Comparison of ENCODE assay signal across 8 cellular contexts in the genomic region with DNA sequence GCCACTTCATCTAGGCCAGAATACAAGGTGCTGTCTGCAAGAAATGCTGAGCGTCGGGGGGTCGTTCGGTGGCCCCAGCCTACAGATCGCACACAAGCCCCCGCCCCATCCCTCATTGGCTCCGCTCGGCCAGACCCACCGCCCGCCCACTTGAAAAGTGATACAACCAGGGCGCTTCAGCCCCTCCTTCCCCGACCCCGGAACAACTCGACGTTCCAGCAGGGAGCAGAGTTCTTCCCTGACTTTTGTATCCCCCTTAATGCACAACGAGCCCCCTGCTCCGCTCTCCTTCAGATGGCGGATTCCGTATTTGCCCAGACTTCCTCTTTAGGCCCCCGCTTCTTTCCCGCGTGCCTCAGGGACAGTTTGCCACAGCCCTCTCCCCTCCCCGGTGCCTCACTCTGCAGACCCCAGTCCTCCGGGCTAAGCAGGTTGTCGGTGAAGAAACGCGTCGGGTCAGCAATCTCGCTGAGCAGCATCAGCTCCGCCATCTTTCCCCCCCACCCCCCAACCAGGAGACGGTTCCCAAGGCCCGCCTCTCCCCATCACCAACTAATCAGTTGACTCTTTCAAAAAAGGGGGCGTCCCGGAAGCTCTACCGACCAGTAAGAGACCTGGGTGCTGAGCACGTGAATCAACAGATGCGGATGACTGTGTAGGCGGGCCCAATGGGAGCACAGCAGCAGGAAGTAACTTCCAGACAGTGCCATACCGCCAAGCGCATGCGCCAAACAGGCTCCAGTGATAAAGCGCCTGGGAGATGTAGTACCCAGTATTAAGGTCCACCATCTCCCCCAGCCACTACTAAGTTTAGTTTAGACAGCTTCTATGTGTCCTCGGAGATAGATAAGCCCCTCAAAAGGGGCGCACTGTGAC. TPM values are rescaled to one million over a fixed set of nuclear protein-coding genes. Genes with fewer than 3 reads are reported as not detected.
DNase-seq lines count a peak whose midpoint lies in the region; ATAC-seq lines count a peak whose summit lies in the region.

A gene (minus strand): TSS at position 530 of the 876 bp plus-strand sequence. CDS start 39 bp downstream, at position 491.

- peak within 1 kb of the TSS; percentile 86 for H3K27ac ChIP-seq in mesenchymal stem cell (ENCODE audit: low read length, poor library complexity, severe bottlenecking)

- ATAC-seq in GM21381 (IDR thresholded peaks at IDR 0.05; ENCODE audit: unreplicated experiment) = peak; percentile 85
- peak; percentile 94 for ATAC-seq in activated CD8-positive, alpha-beta memory T cell treated with anti-CD3 and anti-CD28 coated beads, Interleukin-2, amount 10 ng/mL, durations not matched to agents 7 days and 5 days

- H3K4me3 ChIP-seq in NT2/D1 (ENCODE audit: insufficient read length, low read depth) = peak within 1 kb of the TSS; percentile 97
- H3K4me3 ChIP-seq in endocrine pancreas (ENCODE audit: control insufficient read depth, insufficient read depth, low read length) = peak within 1 kb of the TSS; percentile 73
- H3K4me3 ChIP-seq in mesenchymal stem cell (ENCODE audit: insufficient read depth in 1 of 2, low read depth in 1 of 2, low read length in 2 of 2) = peak within 1 kb of the TSS; percentile 81 to 91

- peak within 1 kb of the TSS; percentile 65 to 86 for H3K18ac ChIP-seq in mesenchymal stem cell (ENCODE audit: low read depth in 1 of 2, low read length in 2 of 2)

- peak within 1 kb of the TSS; percentile 47 to 51 for H2BK12ac ChIP-seq in mesenchymal stem cell (ENCODE audit: low read length in 2 of 2)

- H2BK5ac ChIP-seq in mesenchymal stem cell (ENCODE audit: low read depth, low read length, poor library complexity, severe bottlenecking) = no peak within 1 kb of the TSS

- peak within 1 kb of the TSS; percentile 7 for H2AK5ac ChIP-seq in mesenchymal stem cell (ENCODE audit: low read length, severe bottlenecking)

- peaks cover 40% of the 10 kb centered on the region for H3K4me1 Mint-ChIP-seq in activated CD8-positive, alpha-beta memory T cell treated with anti-CD3 and anti-CD28 coated beads, Interleukin-2, amount 10 ng/mL, durations not matched to agents 7 days and 5 days

- H3K4me3 Mint-ChIP-seq in activated CD8-positive, alpha-beta memory T cell treated with anti-CD3 and anti-CD28 coated beads, Interleukin-2, amount 10 ng/mL, durations not matched to agents 7 days and 5 days = peak within 1 kb of the TSS; percentile 99

- H2AFZ ChIP-seq in mesenchymal stem cell (ENCODE audit: low read depth, low read length) = peak within 1 kb of the TSS; percentile 54

- H3K23ac ChIP-seq in mesenchymal stem cell (ENCODE audit: low read length in 2 of 2) = no peak within 1 kb of the TSS

- H2BK120ac ChIP-seq in mesenchymal stem cell (ENCODE audit: low read depth, low read length) = peak within 1 kb of the TSS; percentile 54

- peak within 1 kb of the TSS; percentile 77 for H4K91ac ChIP-seq in mesenchymal stem cell (ENCODE audit: low read length)

- WGBS in mesenchymal stem cell = under 1% methylated on average over 44 of the region's 44 CpGs

- H3K36me3 Mint-ChIP-seq in activated CD8-positive, alpha-beta memory T cell treated with anti-CD3 and anti-CD28 coated beads, Interleukin-2, amount 10 ng/mL, durations not matched to agents 7 days and 5 days = peaks cover 21% of the 10 kb centered on the region

- H3K4me1 ChIP-seq in NT2/D1 (ENCODE audit: insufficient read depth, insufficient read length) (peaks cover 4% of the 10 kb centered on the region), endocrine pancreas (ENCODE audit: control insufficient read depth, insufficient read depth, low read length) (no peaks in the 10 kb centered on the region), mesenchymal stem cell (ENCODE audit: control insufficient read depth, insufficient read depth, low read depth, low read length) (peaks cover 22% of the 10 kb centered on the region)

- peak within 1 kb of the TSS; percentile 98 for H3K27ac Mint-ChIP-seq in activated CD8-positive, alpha-beta memory T cell treated with anti-CD3 and anti-CD28 coated beads, Interleukin-2, amount 10 ng/mL, durations not matched to agents 7 days and 5 days

- H3K27me3 ChIP-seq in NT2/D1 (ENCODE audit: insufficient read depth, insufficient read length) (no peaks in the 10 kb centered on the region), endocrine pancreas (ENCODE audit: control insufficient read depth, insufficient read depth, low read length) (no peaks in the 10 kb centered on the region), mesenchymal stem cell (ENCODE audit: control insufficient read depth in 1 of 2, insufficient read depth in 1 of 2, low read length in 2 of 2) (no peaks in the 10 kb centered on the region)

- DNase-seq in COR-L47 (lab: John Stamatoyannopoulos, UW) (peak; percentile 99), HUDEP-2 (lab: John Stamatoyannopoulos, UW; ENCODE audit: unreplicated experiment in 76 of 76) (peak in 75 of 76 experiments; percentile 73 to 100 (median 99)), NT2/D1 (ENCODE audit: low read depth, low spot score) (peak; percentile 95), mesenchymal stem cell (peak; percentile 100)
- DNase-seq in activated CD8-positive, alpha-beta memory T cell treated with anti-CD3 and anti-CD28 coated beads, Interleukin-2, amount 10 ng/mL, durations not matched to agents 7 days and 5 days = peak; percentile 99
- peak; percentile 90 for DNase-seq in stimulated activated CD8-positive, alpha-beta memory T cell treated with anti-CD3 and anti-CD28 coated beads, Interleukin-12 subunit alpha, Interleukin-12 subunit beta, amount 100 ng/mL, for 4 hours (ENCODE audit: low read depth)

- H2BK15ac ChIP-seq in mesenchymal stem cell (ENCODE audit: low read depth, poor library complexity, severe bottlenecking) = peak within 1 kb of the TSS; percentile 15

- H3K4ac ChIP-seq in mesenchymal stem cell (ENCODE audit: low read depth in 1 of 2, low read length in 2 of 2) = peak within 1 kb of the TSS; percentile 19 to 77

- no peaks in the 10 kb centered on the region for H3K27me3 Mint-ChIP-seq in activated CD8-positive, alpha-beta memory T cell treated with anti-CD3 and anti-CD28 coated beads, Interleukin-2, amount 10 ng/mL, durations not matched to agents 7 days and 5 days

- peak within 1 kb of the TSS; percentile 94 for H3K9ac ChIP-seq in NT2/D1 (ENCODE audit: insufficient read length, low read depth)
- peak within 1 kb of the TSS; percentile 96 for H3K9ac ChIP-seq in endocrine pancreas (ENCODE audit: control insufficient read depth, insufficient read depth, low read length)
- peak within 1 kb of the TSS; percentile 99 for H3K9ac ChIP-seq in mesenchymal stem cell (ENCODE audit: low read length)

- H3K14ac ChIP-seq in mesenchymal stem cell (ENCODE audit: low read length in 2 of 2) = peak within 1 kb of the TSS in 1 of 2 experiments; percentile 97

- H3K79me1 ChIP-seq in mesenchymal stem cell (replicated peaks; ENCODE audit: low read length, poor library complexity, severe bottlenecking) = peaks cover 45% of the 10 kb centered on the region

- H3K36me3 ChIP-seq in NT2/D1 (ENCODE audit: insufficient read depth, insufficient read length, low read length) (peaks cover 31% of the 10 kb centered on the region), endocrine pancreas (ENCODE audit: control insufficient read depth, insufficient read depth, low read length) (no peaks in the 10 kb centered on the region), mesenchymal stem cell (ENCODE audit: control insufficient read depth in 1 of 2, insufficient read depth in 2 of 2, low read depth in 1 of 2, low read length in 2 of 2) (peaks cover 17 to 40% of the 10 kb centered on the region in 2 experiments)

- H3K9me3 ChIP-seq in NT2/D1 (ENCODE audit: insufficient read depth, low read length) (no peaks in the 10 kb centered on the region), endocrine pancreas (ENCODE audit: control insufficient read depth, low read length) (no peaks in the 10 kb centered on the region), mesenchymal stem cell (ENCODE audit: control insufficient read depth, low read length) (no peaks in the 10 kb centered on the region)

- H4K8ac ChIP-seq in mesenchymal stem cell (ENCODE audit: low read length) = peak within 1 kb of the TSS; percentile 94

- H3K4me2 ChIP-seq in mesenchymal stem cell (ENCODE audit: low read length, poor library complexity, severe bottlenecking) = peak within 1 kb of the TSS; percentile 85

- CTCF ChIA-PET in activated CD8-positive, alpha-beta memory T cell treated with anti-CD3 and anti-CD28 coated beads, Interleukin-2, amount 10 ng/mL, durations not matched to agents 7 days and 5 days (lab: Charles Lee) = interaction anchor here (0.6 to 5.0 kb wide), 8 partner anchors 9 to 229 kb away, joined by 3 to 47 read pairs (median 5); a partner anchor contains a TSS

- no peaks in the 10 kb centered on the region for H3K9me3 Mint-ChIP-seq in activated CD8-positive, alpha-beta memory T cell treated with anti-CD3 and anti-CD28 coated beads, Interleukin-2, amount 10 ng/mL, durations not matched to agents 7 days and 5 days (ENCODE audit: low read depth)

RNA-seq across cellular contexts. Expression of the gene that starts here (rescaled TPM):
- 100 to 1,000 TPM; 119 to 135 TPM for total RNA-seq in activated CD8-positive, alpha-beta memory T cell treated with anti-CD3 and anti-CD28 coated beads, Interleukin-2, amount 10 ng/mL, durations not matched to agents 7 days and 5 days
- 68.3 TPM for polyA plus RNA-seq in mesenchymal stem cell (2013, experiment 1 of 2)
- polyA plus RNA-seq in mesenchymal stem cell (2013, experiment 2 of 2) = 66.3 TPM

Comparison
In these comparisons a context has a peak if more than half of its experiments do, and no peak if none do; other contexts are left out.
1. Peak in every context shown above with its lines: DNase-seq, ATAC-seq, H3K4me3 ChIP-seq and H3K27ac ChIP-seq.